1 cellular context compared by ENCODE assay signal in genomic region chr17:36087897-36088558, GRCh38.
TF ChIP-seq lines count a peak whose summit lies in the region.

No MANE protein-coding gene starts in this region.

TF ChIP-seq in GM12878, 131 proteins besides CTCF, POLR2A, EP300 and RAD21:
- TF ChIP-seq BACH1 (IDR thresholded peaks at IDR 0.05; ENCODE audit: borderline replicate concordance) (peak; percentile 92), POLR2AphosphoS5 (IDR thresholded peaks at IDR 0.05; ENCODE audit: low read length) (peak; percentile 41), ZBTB11 (CRISPR knock-in tag; IDR thresholded peaks at IDR 0.05) (peak; percentile 60), MTA3 (IDR thresholded peaks at IDR 0.05; ENCODE audit: borderline replicate concordance, low read length) (peak; percentile 68; the same call in 1 of the 2 replicates), SMAD1 (IDR thresholded peaks at IDR 0.05; ENCODE audit: low read depth, partially characterized antibody) (peak; percentile 95), PRDM15 (CRISPR knock-in tag; IDR thresholded peaks at IDR 0.05) (peak; percentile 78), BMI1 (IDR thresholded peaks at IDR 0.05; ENCODE audit: borderline replicate concordance) (peak; percentile 73; the same call in 1 of the 2 replicates)
- TF ChIP-seq, protein P1, sequence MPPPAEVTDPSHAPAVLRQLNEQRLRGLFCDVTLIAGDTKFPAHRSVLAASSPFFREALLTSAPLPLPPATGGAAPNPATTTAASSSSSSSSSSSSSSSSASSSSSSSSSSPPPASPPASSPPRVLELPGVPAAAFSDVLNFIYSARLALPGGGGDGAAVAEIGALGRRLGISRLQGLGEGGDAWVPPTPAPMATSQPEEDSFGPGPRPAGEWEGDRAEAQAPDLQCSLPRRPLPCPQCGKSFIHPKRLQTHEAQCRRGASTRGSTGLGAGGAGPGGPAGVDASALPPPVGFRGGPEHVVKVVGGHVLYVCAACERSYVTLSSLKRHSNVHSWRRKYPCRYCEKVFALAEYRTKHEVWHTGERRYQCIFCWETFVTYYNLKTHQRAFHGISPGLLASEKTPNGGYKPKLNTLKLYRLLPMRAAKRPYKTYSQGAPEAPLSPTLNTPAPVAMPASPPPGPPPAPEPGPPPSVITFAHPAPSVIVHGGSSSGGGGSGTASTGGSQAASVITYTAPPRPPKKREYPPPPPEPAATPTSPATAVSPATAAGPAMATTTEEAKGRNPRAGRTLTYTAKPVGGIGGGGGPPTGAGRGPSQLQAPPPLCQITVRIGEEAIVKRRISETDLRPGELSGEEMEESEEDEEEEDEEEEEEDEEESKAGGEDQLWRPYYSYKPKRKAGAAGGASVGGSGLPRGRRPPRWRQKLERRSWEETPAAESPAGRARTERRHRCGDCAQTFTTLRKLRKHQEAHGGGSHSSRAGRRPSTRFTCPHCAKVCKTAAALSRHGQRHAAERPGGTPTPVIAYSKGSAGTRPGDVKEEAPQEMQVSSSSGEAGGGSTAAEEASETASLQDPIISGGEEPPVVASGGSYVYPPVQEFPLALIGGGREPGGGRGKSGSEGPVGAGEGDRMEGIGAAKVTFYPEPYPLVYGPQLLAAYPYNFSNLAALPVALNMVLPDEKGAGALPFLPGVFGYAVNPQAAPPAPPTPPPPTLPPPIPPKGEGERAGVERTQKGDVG (CRISPR knock-in tag; IDR thresholded peaks at IDR 0.05) = peak; percentile 77; the same call in 1 of the 2 replicates
